Comparison of ENCODE assay signal across 1 cellular context in the genomic region with DNA sequence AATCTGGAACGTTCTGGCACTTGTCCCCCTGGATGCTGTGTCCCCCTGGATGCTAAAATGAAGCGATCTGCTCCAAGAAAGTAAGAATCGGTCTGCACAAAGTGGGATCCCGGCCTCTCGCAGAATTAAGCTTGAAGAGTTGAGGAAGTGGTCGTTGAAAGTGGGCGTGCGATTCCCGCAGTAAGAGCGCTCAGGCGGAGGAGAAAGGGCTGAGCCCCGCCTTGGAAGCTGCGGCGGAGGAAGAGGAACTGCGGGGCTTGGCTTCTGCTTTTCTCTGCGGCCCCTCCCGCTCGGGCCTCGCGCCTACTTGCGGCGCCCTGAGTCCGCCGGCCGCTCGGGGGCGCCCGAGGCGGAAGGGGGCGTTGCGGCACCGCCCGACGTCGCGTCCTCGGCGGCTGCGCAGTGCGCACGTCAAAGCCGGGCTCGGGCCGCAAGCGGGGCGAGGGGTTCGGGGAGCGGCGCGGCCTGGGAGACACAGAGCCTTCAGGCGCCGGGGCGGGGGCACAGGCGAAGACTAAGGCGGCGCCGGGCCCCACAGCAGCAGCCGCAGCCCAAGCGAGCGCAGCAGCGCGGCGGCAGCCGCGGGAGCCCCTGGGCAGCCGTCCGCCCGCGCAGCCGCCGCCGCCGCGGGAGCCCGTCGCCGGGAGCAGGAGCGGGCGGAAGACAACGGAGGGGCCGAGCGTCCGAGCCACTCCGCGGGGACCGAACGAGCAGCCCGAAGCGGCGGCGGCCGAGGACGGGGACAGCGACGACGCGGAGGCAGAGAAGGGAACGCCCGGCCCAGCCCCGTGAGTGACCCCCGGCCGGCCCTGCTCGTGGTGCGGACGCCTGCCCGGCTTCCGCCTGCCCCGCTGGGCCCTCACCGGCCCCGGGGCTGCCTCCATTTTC.
TF ChIP-seq lines count a peak whose summit lies in the region.

A gene (plus strand): TSS at position 400 of the 888 bp plus-strand sequence. CDS start 47,160 bp downstream, outside the sequence.

TF ChIP-seq in HepG2, 621 proteins besides CTCF, POLR2A, EP300 and RAD21 (continued from another document and continues in another):
- TF ChIP-seq TGIF2 (CRISPR knock-in tag; IDR thresholded peaks at IDR 0.05) (peak; percentile 42; the same call in 1 of the 2 replicates), CC2D1A (CRISPR knock-in tag; IDR thresholded peaks at IDR 0.05) (no peak), NBN (conservative IDR thresholded peaks at IDR 0.05) (no peak), ZNF564 (CRISPR knock-in tag; IDR thresholded peaks at IDR 0.05) (peak; percentile 55; the same call in 1 of the 2 replicates), SMYD3 (CRISPR knock-in tag; IDR thresholded peaks at IDR 0.05) (peak; percentile 61; the same call in 1 of the 2 replicates), SKI (IDR thresholded peaks at IDR 0.05; ENCODE audit: partially characterized antibody) (peak; percentile 59), CBFB (CRISPR knock-in tag; IDR thresholded peaks at IDR 0.05) (peak; percentile 58; the same call in 1 of the 2 replicates), JUN (CRISPR knock-in tag; IDR thresholded peaks at IDR 0.05) (no peak), ZSCAN22 (CRISPR knock-in tag; IDR thresholded peaks at IDR 0.05) (no peak), ZNF468 (CRISPR knock-in tag; IDR thresholded peaks at IDR 0.05) (no peak), NFYB (CRISPR knock-in tag; IDR thresholded peaks at IDR 0.05) (no peak), ZNF543 (CRISPR knock-in tag; IDR thresholded peaks at IDR 0.05) (no peak; the same call in 1 of the 2 replicates), ZNF709 (CRISPR knock-in tag; IDR thresholded peaks at IDR 0.05) (no peak), ZNF430 (CRISPR knock-in tag; IDR thresholded peaks at IDR 0.05) (0 out of 2 replicates have a peak, but pooled peaks have one; percentile 74), GATAD2A (CRISPR knock-in tag; IDR thresholded peaks at IDR 0.05) (peak; percentile 40; the same call in 1 of the 2 replicates), FOXK1 (CRISPR knock-in tag; IDR thresholded peaks at IDR 0.05; ENCODE audit: borderline replicate concordance, low read depth) (0 out of 2 replicates have a peak, but pooled peaks have one; percentile 24), ZNF501 (CRISPR knock-in tag; IDR thresholded peaks at IDR 0.05) (no peak), THYN1 (CRISPR knock-in tag; IDR thresholded peaks at IDR 0.05; ENCODE audit: borderline replicate concordance, low read depth) (no peak), FOXM1 (CRISPR knock-in tag; IDR thresholded peaks at IDR 0.05) (no peak), KLF9 (CRISPR knock-in tag; IDR thresholded peaks at IDR 0.05; ENCODE audit: low read depth) (no peak; the same call in 1 of the 2 replicates), ZNF230 (CRISPR knock-in tag; IDR thresholded peaks at IDR 0.05) (no peak), KLF12 (CRISPR knock-in tag; IDR thresholded peaks at IDR 0.05; ENCODE audit: borderline replicate concordance) (peak; percentile 93; the same call in 1 of the 2 replicates), ZNF772 (CRISPR knock-in tag; IDR thresholded peaks at IDR 0.05) (peak; percentile 65; the same call in 1 of the 2 replicates), POLR2AphosphoS2 (IDR thresholded peaks at IDR 0.05; ENCODE audit: low read depth, low read length) (no peak), ZNF670 (CRISPR knock-in tag; IDR thresholded peaks at IDR 0.05; ENCODE audit: borderline replicate concordance) (no peak; the same call in 1 of the 2 replicates), BCL6 (CRISPR knock-in tag; IDR thresholded peaks at IDR 0.05) (peak; percentile 53; the same call in 1 of the 2 replicates), HOXA9 (CRISPR knock-in tag; IDR thresholded peaks at IDR 0.05; ENCODE audit: borderline replicate concordance) (no peak; the same call in 1 of the 2 replicates), ZNF496 (CRISPR knock-in tag; IDR thresholded peaks at IDR 0.05; ENCODE audit: insufficient replicate concordance) (no peak), ZNF10 (CRISPR knock-in tag; IDR thresholded peaks at IDR 0.05; ENCODE audit: borderline replicate concordance, low read depth) (no peak), RNF2 (conservative IDR thresholded peaks at IDR 0.05; ENCODE audit: low read depth) (0 out of 2 replicates have a peak, but pooled peaks have one; percentile 45), ZNF552 (CRISPR knock-in tag; IDR thresholded peaks at IDR 0.05; ENCODE audit: borderline replicate concordance) (no peak; the same call in 1 of the 2 replicates), ZNF775 (CRISPR knock-in tag; IDR thresholded peaks at IDR 0.05; ENCODE audit: borderline replicate concordance) (no peak), ZNF431 (CRISPR knock-in tag; IDR thresholded peaks at IDR 0.05; ENCODE audit: borderline replicate concordance, low read depth) (peak; percentile 95), NFRKB (IDR thresholded peaks at IDR 0.05) (no peak), NKX3-1 (CRISPR knock-in tag; IDR thresholded peaks at IDR 0.05) (peak; percentile 36; the same call in 1 of the 2 replicates), PHF5A (CRISPR knock-in tag; IDR thresholded peaks at IDR 0.05; ENCODE audit: low read depth, unreplicated experiment) (peak; percentile 93), ZNF703 (CRISPR knock-in tag; IDR thresholded peaks at IDR 0.05; ENCODE audit: borderline replicate concordance) (no peak; the same call in 1 of the 2 replicates), SRF (IDR thresholded peaks at IDR 0.05; ENCODE audit: low read depth, low read length) (peak; percentile 34; the same call in 1 of the 2 replicates)
- TF ChIP-seq, protein P1, sequence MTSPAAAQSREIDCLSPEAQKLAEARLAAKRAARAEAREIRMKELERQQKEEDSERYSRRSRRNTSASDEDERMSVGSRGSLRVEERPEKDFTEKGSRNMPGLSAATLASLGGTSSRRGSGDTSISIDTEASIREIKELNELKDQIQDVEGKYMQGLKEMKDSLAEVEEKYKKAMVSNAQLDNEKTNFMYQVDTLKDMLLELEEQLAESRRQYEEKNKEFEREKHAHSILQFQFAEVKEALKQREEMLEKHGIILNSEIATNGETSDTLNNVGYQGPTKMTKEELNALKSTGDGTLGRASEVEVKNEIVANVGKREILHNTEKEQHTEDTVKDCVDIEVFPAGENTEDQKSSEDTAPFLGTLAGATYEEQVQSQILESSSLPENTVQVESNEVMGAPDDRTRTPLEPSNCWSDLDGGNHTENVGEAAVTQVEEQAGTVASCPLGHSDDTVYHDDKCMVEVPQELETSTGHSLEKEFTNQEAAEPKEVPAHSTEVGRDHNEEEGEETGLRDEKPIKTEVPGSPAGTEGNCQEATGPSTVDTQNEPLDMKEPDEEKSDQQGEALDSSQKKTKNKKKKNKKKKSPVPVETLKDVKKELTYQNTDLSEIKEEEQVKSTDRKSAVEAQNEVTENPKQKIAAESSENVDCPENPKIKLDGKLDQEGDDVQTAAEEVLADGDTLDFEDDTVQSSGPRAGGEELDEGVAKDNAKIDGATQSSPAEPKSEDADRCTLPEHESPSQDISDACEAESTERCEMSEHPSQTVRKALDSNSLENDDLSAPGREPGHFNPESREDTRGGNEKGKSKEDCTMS (CRISPR knock-in tag; conservative IDR thresholded peaks at IDR 0.05), result no peak
- TF ChIP-seq, protein P2, sequence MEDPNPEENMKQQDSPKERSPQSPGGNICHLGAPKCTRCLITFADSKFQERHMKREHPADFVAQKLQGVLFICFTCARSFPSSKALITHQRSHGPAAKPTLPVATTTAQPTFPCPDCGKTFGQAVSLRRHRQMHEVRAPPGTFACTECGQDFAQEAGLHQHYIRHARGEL (CRISPR knock-in tag; IDR thresholded peaks at IDR 0.05), result no peak
- TF ChIP-seq, protein P3, sequence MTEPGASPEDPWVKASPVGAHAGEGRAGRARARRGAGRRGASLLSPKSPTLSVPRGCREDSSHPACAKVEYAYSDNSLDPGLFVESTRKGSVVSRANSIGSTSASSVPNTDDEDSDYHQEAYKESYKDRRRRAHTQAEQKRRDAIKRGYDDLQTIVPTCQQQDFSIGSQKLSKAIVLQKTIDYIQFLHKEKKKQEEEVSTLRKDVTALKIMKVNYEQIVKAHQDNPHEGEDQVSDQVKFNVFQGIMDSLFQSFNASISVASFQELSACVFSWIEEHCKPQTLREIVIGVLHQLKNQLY (CRISPR knock-in tag; IDR thresholded peaks at IDR 0.05), result peak; percentile 15; the same call in 1 of the 2 replicates
- TF ChIP-seq, protein P4, sequence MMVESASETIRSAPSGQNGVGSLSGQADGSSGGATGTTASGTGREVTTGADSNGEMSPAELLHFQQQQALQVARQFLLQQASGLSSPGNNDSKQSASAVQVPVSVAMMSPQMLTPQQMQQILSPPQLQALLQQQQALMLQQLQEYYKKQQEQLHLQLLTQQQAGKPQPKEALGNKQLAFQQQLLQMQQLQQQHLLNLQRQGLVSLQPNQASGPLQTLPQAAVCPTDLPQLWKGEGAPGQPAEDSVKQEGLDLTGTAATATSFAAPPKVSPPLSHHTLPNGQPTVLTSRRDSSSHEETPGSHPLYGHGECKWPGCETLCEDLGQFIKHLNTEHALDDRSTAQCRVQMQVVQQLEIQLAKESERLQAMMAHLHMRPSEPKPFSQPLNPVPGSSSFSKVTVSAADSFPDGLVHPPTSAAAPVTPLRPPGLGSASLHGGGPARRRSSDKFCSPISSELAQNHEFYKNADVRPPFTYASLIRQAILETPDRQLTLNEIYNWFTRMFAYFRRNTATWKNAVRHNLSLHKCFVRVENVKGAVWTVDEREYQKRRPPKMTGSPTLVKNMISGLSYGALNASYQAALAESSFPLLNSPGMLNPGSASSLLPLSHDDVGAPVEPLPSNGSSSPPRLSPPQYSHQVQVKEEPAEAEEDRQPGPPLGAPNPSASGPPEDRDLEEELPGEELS (CRISPR knock-in tag; IDR thresholded peaks at IDR 0.05), result peak; percentile 28
- TF ChIP-seq, protein P5, sequence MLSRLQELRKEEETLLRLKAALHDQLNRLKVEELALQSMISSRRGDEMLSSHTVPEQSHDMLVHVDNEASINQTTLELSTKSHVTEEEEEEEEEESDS (CRISPR knock-in tag; IDR thresholded peaks at IDR 0.05; ENCODE audit: borderline replicate concordance), result peak; percentile 70; the same call in 1 of the 2 replicates
- TF ChIP-seq, protein P6, sequence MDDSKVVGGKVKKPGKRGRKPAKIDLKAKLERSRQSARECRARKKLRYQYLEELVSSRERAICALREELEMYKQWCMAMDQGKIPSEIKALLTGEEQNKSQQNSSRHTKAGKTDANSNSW (CRISPR knock-in tag; IDR thresholded peaks at IDR 0.05; ENCODE audit: borderline replicate concordance), result no peak; the same call in 1 of the 2 replicates
- TF ChIP-seq, protein P7, sequence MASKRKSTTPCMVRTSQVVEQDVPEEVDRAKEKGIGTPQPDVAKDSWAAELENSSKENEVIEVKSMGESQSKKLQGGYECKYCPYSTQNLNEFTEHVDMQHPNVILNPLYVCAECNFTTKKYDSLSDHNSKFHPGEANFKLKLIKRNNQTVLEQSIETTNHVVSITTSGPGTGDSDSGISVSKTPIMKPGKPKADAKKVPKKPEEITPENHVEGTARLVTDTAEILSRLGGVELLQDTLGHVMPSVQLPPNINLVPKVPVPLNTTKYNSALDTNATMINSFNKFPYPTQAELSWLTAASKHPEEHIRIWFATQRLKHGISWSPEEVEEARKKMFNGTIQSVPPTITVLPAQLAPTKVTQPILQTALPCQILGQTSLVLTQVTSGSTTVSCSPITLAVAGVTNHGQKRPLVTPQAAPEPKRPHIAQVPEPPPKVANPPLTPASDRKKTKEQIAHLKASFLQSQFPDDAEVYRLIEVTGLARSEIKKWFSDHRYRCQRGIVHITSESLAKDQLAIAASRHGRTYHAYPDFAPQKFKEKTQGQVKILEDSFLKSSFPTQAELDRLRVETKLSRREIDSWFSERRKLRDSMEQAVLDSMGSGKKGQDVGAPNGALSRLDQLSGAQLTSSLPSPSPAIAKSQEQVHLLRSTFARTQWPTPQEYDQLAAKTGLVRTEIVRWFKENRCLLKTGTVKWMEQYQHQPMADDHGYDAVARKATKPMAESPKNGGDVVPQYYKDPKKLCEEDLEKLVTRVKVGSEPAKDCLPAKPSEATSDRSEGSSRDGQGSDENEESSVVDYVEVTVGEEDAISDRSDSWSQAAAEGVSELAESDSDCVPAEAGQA (IDR thresholded peaks at IDR 0.05; ENCODE audit: low read depth), result peak; percentile 22; the same call in 1 of the 2 replicates
- TF ChIP-seq, protein P7 (CRISPR knock-in tag; IDR thresholded peaks at IDR 0.05; ENCODE audit: borderline replicate concordance), result peak; percentile 58; the same call in 1 of the 2 replicates
- TF ChIP-seq, protein P8, sequence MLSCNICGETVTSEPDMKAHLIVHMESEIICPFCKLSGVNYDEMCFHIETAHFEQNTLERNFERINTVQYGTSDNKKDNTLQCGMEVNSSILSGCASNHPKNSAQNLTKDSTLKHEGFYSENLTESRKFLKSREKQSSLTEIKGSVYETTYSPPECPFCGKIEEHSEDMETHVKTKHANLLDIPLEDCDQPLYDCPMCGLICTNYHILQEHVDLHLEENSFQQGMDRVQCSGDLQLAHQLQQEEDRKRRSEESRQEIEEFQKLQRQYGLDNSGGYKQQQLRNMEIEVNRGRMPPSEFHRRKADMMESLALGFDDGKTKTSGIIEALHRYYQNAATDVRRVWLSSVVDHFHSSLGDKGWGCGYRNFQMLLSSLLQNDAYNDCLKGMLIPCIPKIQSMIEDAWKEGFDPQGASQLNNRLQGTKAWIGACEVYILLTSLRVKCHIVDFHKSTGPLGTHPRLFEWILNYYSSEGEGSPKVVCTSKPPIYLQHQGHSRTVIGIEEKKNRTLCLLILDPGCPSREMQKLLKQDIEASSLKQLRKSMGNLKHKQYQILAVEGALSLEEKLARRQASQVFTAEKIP (CRISPR knock-in tag; IDR thresholded peaks at IDR 0.05; ENCODE audit: borderline replicate concordance), result no peak
- TF ChIP-seq, protein P9, sequence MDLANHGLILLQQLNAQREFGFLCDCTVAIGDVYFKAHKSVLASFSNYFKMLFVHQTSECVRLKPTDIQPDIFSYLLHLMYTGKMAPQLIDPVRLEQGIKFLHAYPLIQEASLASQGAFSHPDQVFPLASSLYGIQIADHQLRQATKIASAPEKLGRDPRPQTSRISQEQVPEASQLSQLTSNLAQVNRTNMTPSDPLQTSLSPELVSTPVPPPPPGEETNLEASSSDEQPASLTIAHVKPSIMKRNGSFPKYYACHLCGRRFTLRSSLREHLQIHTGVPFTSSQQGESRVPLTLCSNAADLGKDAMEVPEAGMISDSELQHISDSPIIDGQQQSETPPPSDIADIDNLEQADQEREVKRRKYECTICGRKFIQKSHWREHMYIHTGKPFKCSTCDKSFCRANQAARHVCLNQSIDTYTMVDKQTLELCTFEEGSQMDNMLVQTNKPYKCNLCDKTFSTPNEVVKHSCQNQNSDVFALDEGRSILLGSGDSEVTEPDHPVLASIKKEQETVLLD (CRISPR knock-in tag; IDR thresholded peaks at IDR 0.05; ENCODE audit: low read depth), result 0 out of 2 replicates have a peak, but pooled peaks have one; percentile 39
